In the genomic region with DNA sequence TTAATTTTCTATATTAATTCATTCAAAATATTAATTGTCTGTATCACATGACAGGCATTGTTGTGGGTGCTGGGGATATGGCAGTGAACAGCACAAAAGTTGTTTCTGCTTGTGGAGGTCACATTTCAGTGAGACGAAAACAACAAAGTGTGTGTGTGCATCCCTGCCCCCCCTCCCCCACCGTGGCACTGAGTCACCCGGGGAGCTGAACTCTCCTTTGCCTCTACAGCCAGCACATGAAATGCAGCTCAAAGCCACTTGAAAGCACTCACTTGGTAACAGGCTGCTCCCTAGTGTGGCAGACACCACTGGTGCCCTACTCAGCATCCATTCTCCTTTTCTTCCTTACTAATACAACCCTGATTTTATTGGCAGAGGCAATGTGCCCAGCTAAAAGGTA, we compare ENCODE assay signal across 8 cellular contexts. TPM values are rescaled to one million over a fixed set of nuclear protein-coding genes. Genes with fewer than 3 reads are reported as not detected.
DNase-seq lines count a peak whose midpoint lies in the region; ATAC-seq and FAIRE-seq lines count a peak whose summit lies in the region.

No MANE protein-coding gene starts in this region.

- peaks cover 3% of the 10 kb centered on the region for H3K4me1 Mint-ChIP-seq in activated naive CD8-positive, alpha-beta T cell treated with anti-CD3 and anti-CD28 coated beads, Interleukin-2, amount 10 ng/mL, durations not matched to agents 7 days and 5 days

- no peak overlapping the region for H3K27ac Mint-ChIP-seq in activated naive CD8-positive, alpha-beta T cell treated with anti-CD3 and anti-CD28 coated beads, Interleukin-2, amount 10 ng/mL, durations not matched to agents 7 days and 5 days

- no peaks in the 10 kb centered on the region for H3K36me3 Mint-ChIP-seq in activated naive CD8-positive, alpha-beta T cell treated with anti-CD3 and anti-CD28 coated beads, Interleukin-2, amount 10 ng/mL, durations not matched to agents 7 days and 5 days

- H3K4me3 Mint-ChIP-seq in activated naive CD8-positive, alpha-beta T cell treated with anti-CD3 and anti-CD28 coated beads, Interleukin-2, amount 10 ng/mL, durations not matched to agents 7 days and 5 days: no peak overlapping the region

- POLR2A ChIA-PET in activated naive CD8-positive, alpha-beta T cell treated with anti-CD3 and anti-CD28 coated beads, Interleukin-2, amount 10 ng/mL, durations not matched to agents 7 days and 5 days (lab: Charles Lee): interaction anchor here (0.6 kb wide), 1 partner anchor 47 kb away, joined by 3 read pairs; no protein-coding TSS in a partner anchor

- ATAC-seq in activated naive CD8-positive, alpha-beta T cell treated with anti-CD3 and anti-CD28 coated beads, Interleukin-2, amount 10 ng/mL, durations not matched to agents 7 days and 5 days (ENCODE audit: low read depth): peak; percentile 77

- peaks cover 12% of the 10 kb centered on the region for H3K27me3 Mint-ChIP-seq in activated naive CD8-positive, alpha-beta T cell treated with anti-CD3 and anti-CD28 coated beads, Interleukin-2, amount 10 ng/mL, durations not matched to agents 7 days and 5 days

- no peaks in the 10 kb centered on the region for H3K9me3 Mint-ChIP-seq in activated naive CD8-positive, alpha-beta T cell treated with anti-CD3 and anti-CD28 coated beads, Interleukin-2, amount 10 ng/mL, durations not matched to agents 7 days and 5 days

- no peak for FAIRE-seq in RCC 7860 (lab: Jason Lieb, UNC)

- DNase-seq in Daoy (ENCODE audit: low read depth) (peak; percentile 63), RCC 7860 (ENCODE audit: low spot score) (peak; percentile 5), UCSD-AML1 (lab: John Stamatoyannopoulos, UW; ENCODE audit: unreplicated experiment) (no peak), NCI-H82 (lab: John Stamatoyannopoulos, UW) (no peak), cortex of kidney (lab: John Stamatoyannopoulos, UW) (no peak), EL (no peak)
- no peak for DNase-seq in activated naive CD8-positive, alpha-beta T cell treated with anti-CD3 and anti-CD28 coated beads, Interleukin-2, amount 10 ng/mL, durations not matched to agents 7 days and 5 days
- peak; percentile 63 for DNase-seq in stimulated activated CD4-positive, alpha-beta T cell treated with anti-CD3 and anti-CD28 coated beads, Interleukin-15, amount 100 ng/mL, for 24 hours

RNA-seq across cellular contexts. Expression of a gene that starts 16.9 kb away (rescaled TPM):
- total RNA-seq in Daoy (2014; rRNA removed; shearing (Covaris generic)): 1.8 and 7.4 TPM in 2 replicates
- total RNA-seq in activated naive CD8-positive, alpha-beta T cell treated with anti-CD3 and anti-CD28 coated beads, Interleukin-2, amount 10 ng/mL, durations not matched to agents 7 days and 5 days: under 1 TPM in 1 of 2 experiments, not detected in 1; 0.22 TPM

RNA-seq across cellular contexts. Expression of a gene that starts 21.9 kb away (rescaled TPM):
- 2.2 and 3.2 TPM in 2 replicates for total RNA-seq in Daoy (2014; rRNA removed; shearing (Covaris generic))
- total RNA-seq in activated naive CD8-positive, alpha-beta T cell treated with anti-CD3 and anti-CD28 coated beads, Interleukin-2, amount 10 ng/mL, durations not matched to agents 7 days and 5 days: 1 to 10 TPM; 3.5 to 4.2 TPM

RNA-seq across cellular contexts. Expression of a gene that starts 40.6 kb away (rescaled TPM):
- total RNA-seq in Daoy (2014; rRNA removed; shearing (Covaris generic)): 59.7 and 65.6 TPM in 2 replicates
- total RNA-seq in activated naive CD8-positive, alpha-beta T cell treated with anti-CD3 and anti-CD28 coated beads, Interleukin-2, amount 10 ng/mL, durations not matched to agents 7 days and 5 days: 100 to 1,000 TPM; 220 to 222 TPM

RNA-seq across cellular contexts. Expression of a gene that starts 44.9 kb away (rescaled TPM):
- total RNA-seq in Daoy (2014; rRNA removed; shearing (Covaris generic)): 30.6 and 32.1 TPM in 2 replicates
- total RNA-seq in activated naive CD8-positive, alpha-beta T cell treated with anti-CD3 and anti-CD28 coated beads, Interleukin-2, amount 10 ng/mL, durations not matched to agents 7 days and 5 days: 10 to 100 TPM; 16.0 to 16.7 TPM

Comparison
In these comparisons a context has a peak if more than half of its experiments do, and no peak if none do; other contexts are left out.
1. DNase-seq: peak in Daoy (single experiment), RCC 7860 (single experiment) and stimulated activated CD4-positive, alpha-beta T cell treated with anti-CD3 and anti-CD28 coated beads, Interleukin-15, amount 100 ng/mL, for 24 hours (single experiment); none in activated naive CD8-positive, alpha-beta T cell treated with anti-CD3 and anti-CD28 coated beads, Interleukin-2, amount 10 ng/mL, durations not matched to agents 7 days and 5 days (single experiment), UCSD-AML1 (single experiment), NCI-H82 (single experiment), cortex of kidney (single experiment) and EL (single experiment).